23 cellular contexts compared by ENCODE assay signal in genomic region chr2:213159768-213160167, GRCh38.
"Had no signal": no experiment of that assay in that cellular context is flagged by ENCODE, and none has a peak within 500 bp of the region (broad histone marks: within the 10 kb centered on the region; RNA-seq: fewer than 3 reads in every experiment).

No MANE protein-coding gene starts in this region.

- H3K27me3 Mint-ChIP-seq: dendritic cell treated with granulocyte-macrophage colony-stimulating factor and Interleukin-4, amounts not matched to agents 40 ng/mL and 50 ng/mL, for 4 days; effector memory CD8-positive, alpha-beta T cell; memory B cell; progenitor cell of endocrine pancreas; stimulated activated memory B cell treated with anti-CD40 and anti-IgM and Interleukin-4, amounts not matched to agents 10 μg/mL and 1 μg/mL and 100 μg/mL, for 72 hours had no signal

- H3K4me3 Mint-ChIP-seq: dendritic cell treated with granulocyte-macrophage colony-stimulating factor and Interleukin-4, amounts not matched to agents 40 ng/mL and 50 ng/mL, for 4 days; effector memory CD8-positive, alpha-beta T cell; immature natural killer cell; memory B cell; mesothelial cell of epicardium; natural killer cell; neural crest cell; stimulated activated memory B cell treated with anti-CD40 and anti-IgM and Interleukin-4, amounts not matched to agents 10 μg/mL and 1 μg/mL and 100 μg/mL, for 72 hours; stimulated activated naive CD8-positive, alpha-beta T cell treated with anti-CD3 and anti-CD28 coated beads, Interleukin-15, Interleukin-2, amounts not matched to agents 100 ng/mL and 50 ng/mL, for 24 hours had no signal

- H3K9me3 Mint-ChIP-seq: dendritic cell treated with granulocyte-macrophage colony-stimulating factor and Interleukin-4, amounts not matched to agents 40 ng/mL and 50 ng/mL, for 4 days; effector memory CD8-positive, alpha-beta T cell; immature natural killer cell; memory B cell; mesothelial cell of epicardium; natural killer cell; neural crest cell; stimulated activated memory B cell treated with anti-CD40 and anti-IgM and Interleukin-4, amounts not matched to agents 10 μg/mL and 1 μg/mL and 100 μg/mL, for 72 hours; stimulated activated naive CD8-positive, alpha-beta T cell treated with anti-CD3 and anti-CD28 coated beads, Interleukin-15, Interleukin-2, amounts not matched to agents 100 ng/mL and 50 ng/mL, for 24 hours had no signal

- H3K36me3 ChIP-seq: esophagus squamous epithelium, left ventricle myocardium inferior, lower lobe of right lung, pancreas, tibial artery, upper lobe of right lung, vagina had no signal

- ATAC-seq: effector memory CD8-positive, alpha-beta T cell; foreskin keratinocyte; lower lobe of right lung; natural killer cell; pancreas; right cardiac atrium; stimulated activated memory B cell treated with anti-CD40 and anti-IgM and Interleukin-4, amounts not matched to agents 10 μg/mL and 1 μg/mL and 100 μg/mL, for 72 hours; upper lobe of right lung had no signal

- H3K4me3 ChIP-seq: esophagus squamous epithelium, left ventricle myocardium inferior, lower lobe of right lung, pancreas, tibial artery, upper lobe of right lung, vagina had no signal

- H3K27me3 ChIP-seq: esophagus squamous epithelium, foreskin keratinocyte, pancreas, tibial artery, upper lobe of right lung, vagina had no signal

- H3K27ac ChIP-seq: esophagus squamous epithelium, foreskin keratinocyte, left ventricle myocardium inferior, lower lobe of right lung, pancreas, tibial artery, upper lobe of right lung, vagina had no signal

- H3K4me1 ChIP-seq: left ventricle myocardium inferior, lower lobe of right lung, pancreas, upper lobe of right lung, vagina had no signal

- H3K9me3 ChIP-seq: esophagus squamous epithelium, left ventricle myocardium inferior, lower lobe of right lung, pancreas, tibial artery, upper lobe of right lung, vagina had no signal

- H3K27ac Mint-ChIP-seq: dendritic cell treated with granulocyte-macrophage colony-stimulating factor and Interleukin-4, amounts not matched to agents 40 ng/mL and 50 ng/mL, for 4 days; effector memory CD8-positive, alpha-beta T cell; immature natural killer cell; memory B cell; mesothelial cell of epicardium; natural killer cell; progenitor cell of endocrine pancreas; stimulated activated memory B cell treated with anti-CD40 and anti-IgM and Interleukin-4, amounts not matched to agents 10 μg/mL and 1 μg/mL and 100 μg/mL, for 72 hours; stimulated activated naive CD8-positive, alpha-beta T cell treated with anti-CD3 and anti-CD28 coated beads, Interleukin-15, Interleukin-2, amounts not matched to agents 100 ng/mL and 50 ng/mL, for 24 hours had no signal

- DNase-seq: effector memory CD8-positive, alpha-beta T cell; esophagus squamous epithelium; foreskin keratinocyte; immature natural killer cell; left ventricle myocardium inferior; lower lobe of right lung; natural killer cell; nucleus accumbens; pancreas; right cardiac atrium; stimulated activated CD4-positive, alpha-beta T cell treated with anti-CD3 and anti-CD28 coated beads, Interleukin-15, amount 100 ng/mL, for 24 hours; stimulated activated CD4-positive, alpha-beta T cell treated with anti-CD3 and anti-CD28 coated beads, Interleukin-1b, Interleukin-23, amount 100 ng/mL, for 48 hours; stimulated activated CD4-positive, alpha-beta T cell treated with anti-CD3 and anti-CD28 coated beads, Interleukin-4, amount 100 ng/mL, for 24 hours; tibial artery; upper lobe of right lung had no signal

- H3K36me3 Mint-ChIP-seq: memory B cell; mesothelial cell of epicardium; natural killer cell; stimulated activated memory B cell treated with anti-CD40 and anti-IgM and Interleukin-4, amounts not matched to agents 10 μg/mL and 1 μg/mL and 100 μg/mL, for 72 hours had no signal

- H3K4me1 Mint-ChIP-seq: memory B cell, natural killer cell, neural crest cell had no signal
